In genomic region chr11:95461348-95461747, GRCh38 we compare ENCODE assay signal across 23 cellular contexts.
DNase-seq lines count a peak whose midpoint lies in the region; ATAC-seq and TF ChIP-seq lines count a peak whose summit lies in the region.
"Had no signal": no experiment of that assay in that cellular context is flagged by ENCODE, and none has a peak within 500 bp of the region (broad histone marks: within the 10 kb centered on the region; RNA-seq: fewer than 3 reads in every experiment).

No MANE protein-coding gene starts in this region.

- no peaks in the 10 kb centered on the region for H3K36me3 Mint-ChIP-seq in activated T-cell treated with anti-CD3 and anti-CD28 coated beads, Interleukin-2, amount 50 U/mL, for 72 hours (ENCODE audit: insufficient read depth in 2 of 2)
- H3K36me3 Mint-ChIP-seq in activated B cell treated with CpG ODN at 0.5 μM for 24 hours (ENCODE audit: low read depth) (no peaks in the 10 kb centered on the region), naive B cell (no peaks in the 10 kb centered on the region)

- no peak for ATAC-seq in activated T-cell treated with anti-CD3 and anti-CD28 coated beads, Interleukin-2, amount 50 U/mL, for 72 hours (replicated peaks in 1 of 2)
- ATAC-seq in activated B cell treated with CpG ODN at 0.5 μM for 24 hours (ENCODE audit: low read depth), result no peak
- no peak for ATAC-seq in naive B cell (ENCODE audit: low read depth in 2 of 2)
- peak; percentile 64 for ATAC-seq in upper lobe of right lung
- no peak for ATAC-seq in HG03342 (IDR thresholded peaks at IDR 0.05; ENCODE audit: unreplicated experiment)
- ATAC-seq: PC-3, SK-N-SH treated with all-trans-retinoic acid at 6 μM for 48 hours had no signal

- H3K4me1 ChIP-seq in upper lobe of right lung, result peaks cover 9% of the 10 kb centered on the region

- TF ChIP-seq CTCF in activated B cell treated with CpG ODN at 0.5 μM for 24 hours (IDR thresholded peaks at IDR 0.05) (no peak), upper lobe of right lung (IDR thresholded peaks at IDR 0.05) (no peak)

- H3K27ac Mint-ChIP-seq in activated T-cell treated with anti-CD3 and anti-CD28 coated beads, Interleukin-2, amount 50 U/mL, for 72 hours, result peak overlapping the region; percentile 8
- H3K27ac Mint-ChIP-seq in activated B cell treated with CpG ODN at 0.5 μM for 24 hours (peak overlapping the region; percentile 84), naive B cell (peak overlapping the region in 5 of 6 donors; percentile 1 to 93 (median 75))
- H3K27ac Mint-ChIP-seq: HFFc6 had no signal

- CTCF ChIA-PET in activated B cell treated with CpG ODN at 0.5 μM for 24 hours (lab: Charles Lee), result interaction anchor here (1.2 to 2.0 kb wide), 2 partner anchors 229 to 244 kb away, joined by 4 to 6 read pairs; no protein-coding TSS in a partner anchor

- POLR2A ChIA-PET in activated B cell treated with CpG ODN at 0.5 μM for 24 hours (lab: Charles Lee), result no interaction called here

- H3K36me3 ChIP-seq in upper lobe of right lung, result no peaks in the 10 kb centered on the region

- H3K27me3 ChIP-seq in upper lobe of right lung, result no peaks in the 10 kb centered on the region

- no peak for DNase-seq in activated T-cell treated with anti-CD3 and anti-CD28 coated beads, Interleukin-2, amount 50 U/mL, for 72 hours
- DNase-seq in activated T-cell treated with anti-CD3 and anti-CD28 coated beads for 4 hours, result no peak
- DNase-seq in activated B cell treated with CpG ODN at 0.5 μM for 24 hours, result no peak
- DNase-seq in naive B cell, result no peak
- DNase-seq in upper lobe of right lung, result no peak
- DNase-seq in NCI-H524 (lab: John Stamatoyannopoulos, UW), result no peak
- DNase-seq in SW480 (ENCODE audit: low spot score), result no peak
- DNase-seq: 8988T, ACHN, Calu3, DMS79 treated with DMSO at 0.1 percent for 48 hours, HFFc6, KG1, NCI-H1092, NCI-H1417 treated with DMSO at 0.1 percent for 48 hours, NCI-H1694 treated with DMSO at 0.1 percent for 48 hours, NCI-H2081, NCI-H2171 treated with DMSO at 0.1 percent for 48 hours, NCI-H524 treated with DMSO at 0.1 percent for 48 hours, NCI-H774, PC-3 had no signal

- no peaks in the 10 kb centered on the region for H3K27me3 Mint-ChIP-seq in activated T-cell treated with anti-CD3 and anti-CD28 coated beads, Interleukin-2, amount 50 U/mL, for 72 hours (ENCODE audit: low read depth)
- H3K27me3 Mint-ChIP-seq in activated B cell treated with CpG ODN at 0.5 μM for 24 hours, result no peaks in the 10 kb centered on the region
- H3K27me3 Mint-ChIP-seq in naive B cell, result peaks cover 0 to 3% (median 0%) of the 10 kb centered on the region in 3 donors

- no peaks in the 10 kb centered on the region for H3K9me3 ChIP-seq in upper lobe of right lung

- no peaks in the 10 kb centered on the region for H3K4me1 Mint-ChIP-seq in activated T-cell treated with anti-CD3 and anti-CD28 coated beads, Interleukin-2, amount 50 U/mL, for 72 hours (ENCODE audit: low read depth)
- H3K4me1 Mint-ChIP-seq in activated B cell treated with CpG ODN at 0.5 μM for 24 hours, result peaks cover 20% of the 10 kb centered on the region
- peaks cover 12 to 17% (median 13%) of the 10 kb centered on the region in 3 donors for H3K4me1 Mint-ChIP-seq in naive B cell

- H3K27ac ChIP-seq in upper lobe of right lung, result no peak overlapping the region

- H3K9me3 Mint-ChIP-seq in activated T-cell treated with anti-CD3 and anti-CD28 coated beads, Interleukin-2, amount 50 U/mL, for 72 hours, result no peaks in the 10 kb centered on the region
- H3K9me3 Mint-ChIP-seq in activated B cell treated with CpG ODN at 0.5 μM for 24 hours, result peaks cover 2% of the 10 kb centered on the region
- peaks cover 0 to 2% (median 0%) of the 10 kb centered on the region in 7 donors for H3K9me3 Mint-ChIP-seq in naive B cell

- H3K4me3 ChIP-seq in upper lobe of right lung, result no peak overlapping the region

- H3K4me3 Mint-ChIP-seq in activated T-cell treated with anti-CD3 and anti-CD28 coated beads, Interleukin-2, amount 50 U/mL, for 72 hours, result no peak overlapping the region
- no peak overlapping the region for H3K4me3 Mint-ChIP-seq in activated B cell treated with CpG ODN at 0.5 μM for 24 hours
- peak overlapping the region in 1 of 8 donors; percentile 18 for H3K4me3 Mint-ChIP-seq in naive B cell
- H3K4me3 Mint-ChIP-seq: HFFc6 had no signal

- intact Hi-C loops in activated B cell treated with CpG ODN at 0.5 μM for 24 hours (cut with micrococcal nuclease), result loop anchor here (5.0 kb wide), 1 partner anchor 36 kb away; no protein-coding TSS in a partner anchor
- intact Hi-C loops in upper lobe of right lung (cut with DNase I), result no loop called here

Comparison
In these comparisons a context has a peak if more than half of its experiments do, and no peak if none do; other contexts are left out.
1. H3K27ac Mint-ChIP-seq: peak in every context shown above with its lines; median percentile 84 in activated B cell treated with CpG ODN at 0.5 μM for 24 hours; 75 in naive B cell; 8 in activated T-cell treated with anti-CD3 and anti-CD28 coated beads, Interleukin-2, amount 50 U/mL, for 72 hours.